ENCODE assay signal across 18 cellular contexts in the genomic region with DNA sequence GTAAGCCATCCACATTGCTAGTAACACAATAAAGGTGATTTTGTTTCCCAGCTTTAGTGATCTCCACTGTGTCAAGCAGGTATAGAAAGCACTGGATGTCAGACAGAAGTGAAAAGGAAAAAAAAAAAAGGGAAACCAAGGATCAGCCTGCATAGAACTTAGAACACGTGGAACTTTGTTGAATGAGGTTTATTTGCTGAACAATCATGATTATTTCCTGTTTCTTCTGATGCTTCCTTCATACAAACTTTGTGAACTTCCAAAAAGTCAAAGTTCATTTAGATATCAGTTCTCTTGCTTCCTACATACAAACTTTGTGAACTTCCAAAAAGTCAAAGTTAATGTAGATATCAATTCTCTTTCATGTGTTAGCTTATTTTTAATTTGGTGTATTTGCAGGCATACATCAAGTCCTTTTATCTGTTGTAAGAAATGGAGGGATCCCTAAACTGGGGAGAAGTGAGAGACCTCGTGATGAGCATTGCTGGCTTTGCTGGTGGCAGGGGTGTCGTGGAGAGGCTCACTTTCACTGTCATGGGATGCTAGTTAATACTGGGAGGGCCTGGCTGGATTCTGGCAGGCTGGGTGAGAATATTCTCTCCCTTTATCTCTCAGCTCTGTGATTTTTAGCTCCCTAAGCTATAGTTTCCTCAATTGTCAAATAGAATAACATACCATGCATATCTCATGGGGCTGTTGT.
DNase-seq lines count a peak whose midpoint lies in the region; ATAC-seq, FAIRE-seq and TF ChIP-seq lines count a peak whose summit lies in the region.
"Had no signal": no experiment of that assay in that cellular context is flagged by ENCODE, and none has a peak within 500 bp of the region (broad histone marks: within the 10 kb centered on the region; RNA-seq: fewer than 3 reads in every experiment).

No MANE protein-coding gene starts in this region.

- H3K4me1 Mint-ChIP-seq in CD14-positive monocyte = no peaks in the 10 kb centered on the region
- H3K4me1 Mint-ChIP-seq in activated naive CD4-positive, alpha-beta T cell treated with anti-CD3 and anti-CD28 coated beads, Interleukin-2, amount 10 ng/mL, durations not matched to agents 7 days and 5 days = no peaks in the 10 kb centered on the region

- H3K79me2 ChIP-seq in HepG2 (ENCODE audit: insufficient read depth, low read length) = no peaks in the 10 kb centered on the region
- no peaks in the 10 kb centered on the region for H3K79me2 ChIP-seq in endothelial cell of umbilical vein (ENCODE audit: control insufficient read depth, insufficient read depth, low read length)
- no peaks in the 10 kb centered on the region for H3K79me2 ChIP-seq in mesendoderm (ENCODE audit: control insufficient read depth, insufficient read depth, low read length)

- H2AK5ac ChIP-seq in mesendoderm (ENCODE audit: low read length) = no peak overlapping the region

- DNase-seq in HepG2 (ENCODE audit: low spot score) (no peak), endothelial cell of umbilical vein (ENCODE audit: low read depth, low spot score) (no peak), mesendoderm (peak; percentile 37), CD14-positive monocyte (ENCODE audit: low spot score) (no peak), NCI-H2029 (lab: John Stamatoyannopoulos, UW) (no peak)
- DNase-seq in activated naive CD4-positive, alpha-beta T cell treated with anti-CD3 and anti-CD28 coated beads, Interleukin-2, amount 10 ng/mL, durations not matched to agents 7 days and 5 days = no peak
- DNase-seq: 8988T; CD8-positive, alpha-beta T cell; COR-L47; DMS 273 treated with DMSO at 0.1 percent for 48 hours; DMS53; DND-41; EL; GOT3; H9 had no signal

- H3K4me2 ChIP-seq in HepG2 (ENCODE audit: low read depth, low read length) (no peak overlapping the region), endothelial cell of umbilical vein (ENCODE audit: insufficient read depth, low read length) (no peak overlapping the region), mesendoderm (ENCODE audit: low read length) (no peak overlapping the region)
- H3K4me2 ChIP-seq: BLaER1 had no signal

- no peak for TF ChIP-seq EP300 in HepG2 (IDR thresholded peaks at IDR 0.05; ENCODE audit: low read depth in 2 of 2, low read length in 2 of 2)
- no peak for TF ChIP-seq EP300 in HepG2 (CRISPR knock-in tag; IDR thresholded peaks at IDR 0.05; ENCODE audit: borderline replicate concordance)

- no TSS peak for BruUV-seq in HepG2 (replicated peaks; lab: Mats Ljungman, UMichigan)
- BruUV-seq in endothelial cell of umbilical vein (replicated peaks; lab: Mats Ljungman, UMichigan) = no TSS peak

- no peak overlapping the region for H3K4ac ChIP-seq in mesendoderm (ENCODE audit: low read depth, low read length)

- H3K36me3 ChIP-seq in liver (ENCODE audit: control insufficient read depth in 4 of 4, insufficient read depth in 3 of 4, low read depth in 1 of 4, low read length in 3 of 4) = no peaks in the 10 kb centered on the region
- H3K36me3 ChIP-seq in HepG2 (replicated peaks in 1 of 2; ENCODE audit: control insufficient read depth in 1 of 2, insufficient read depth in 2 of 2, low read length in 2 of 2) = no peaks in the 10 kb centered on the region
- H3K36me3 ChIP-seq in endothelial cell of umbilical vein (ENCODE audit: control insufficient read depth in 2 of 2, extremely low read depth in 1 of 2, insufficient read depth in 2 of 2, low read length in 2 of 2) = no peaks in the 10 kb centered on the region
- no peaks in the 10 kb centered on the region for H3K36me3 ChIP-seq in mesendoderm (ENCODE audit: control insufficient read depth, insufficient read depth, low read length)
- H3K36me3 ChIP-seq: BLaER1 had no signal

- peaks cover 2 to 8% (median 6%) of the 10 kb centered on the region in 7 donors for H3K9me3 Mint-ChIP-seq in CD14-positive monocyte
- peaks cover 13% of the 10 kb centered on the region for H3K9me3 Mint-ChIP-seq in activated naive CD4-positive, alpha-beta T cell treated with anti-CD3 and anti-CD28 coated beads, Interleukin-2, amount 10 ng/mL, durations not matched to agents 7 days and 5 days
- H3K9me3 Mint-ChIP-seq: CD8-positive, alpha-beta T cell; H9 had no signal

- FAIRE-seq in HepG2 (lab: Jason Lieb, UNC) (no peak), endothelial cell of umbilical vein (lab: Jason Lieb, UNC) (peak; percentile 31)
- FAIRE-seq: GM12878 had no signal

- no peak overlapping the region for H3K27ac Mint-ChIP-seq in CD14-positive monocyte
- H3K27ac Mint-ChIP-seq in activated naive CD4-positive, alpha-beta T cell treated with anti-CD3 and anti-CD28 coated beads, Interleukin-2, amount 10 ng/mL, durations not matched to agents 7 days and 5 days = no peak overlapping the region
- H3K27ac Mint-ChIP-seq: CD8-positive, alpha-beta T cell had no signal

- no peak overlapping the region for H3K56ac ChIP-seq in mesendoderm (ENCODE audit: low read length)

- H3K9me3 ChIP-seq in liver (ENCODE audit: control insufficient read depth in 4 of 4, low read length in 3 of 4) = no peaks in the 10 kb centered on the region
- H3K9me3 ChIP-seq in HepG2 (ENCODE audit: low read length) = peaks cover 14% of the 10 kb centered on the region
- no peaks in the 10 kb centered on the region for H3K9me3 ChIP-seq in endothelial cell of umbilical vein (replicated peaks; ENCODE audit: control insufficient read depth, insufficient read depth, low read length)
- H3K9me3 ChIP-seq: BLaER1 had no signal

- H3K23ac ChIP-seq in mesendoderm (ENCODE audit: low read length) = no peak overlapping the region

- peak overlapping the region; percentile 34 to 39 for H3K27ac ChIP-seq in liver (ENCODE audit: low read depth in 1 of 2, low read length in 2 of 2)
- H3K27ac ChIP-seq in HepG2 (ENCODE audit: extremely low read length, insufficient read depth, low read length) = no peak overlapping the region
- no peak overlapping the region for H3K27ac ChIP-seq in endothelial cell of umbilical vein (ENCODE audit: insufficient read depth, low read depth, low read length)
- no peak overlapping the region for H3K27ac ChIP-seq in mesendoderm (ENCODE audit: low read depth, low read length)
- H3K27ac ChIP-seq: BLaER1 had no signal

- H4K20me1 ChIP-seq in HepG2 (ENCODE audit: insufficient read depth, low read length) (no peaks in the 10 kb centered on the region), endothelial cell of umbilical vein (replicated peaks; ENCODE audit: control insufficient read depth, extremely low read depth, insufficient read depth, low read length) (no peaks in the 10 kb centered on the region)
- H4K20me1 ChIP-seq: BLaER1 had no signal

- H2BK15ac ChIP-seq in mesendoderm (replicated peaks; ENCODE audit: low read depth) = no peak overlapping the region

- H4K8ac ChIP-seq in mesendoderm (ENCODE audit: low read depth, low read length) = no peak overlapping the region

- no peak for TF ChIP-seq CTCF in liver (IDR thresholded peaks at IDR 0.05; ENCODE audit: low read depth, low read length, missing input control)
- TF ChIP-seq CTCF in HepG2 (CRISPR knock-in tag; IDR thresholded peaks at IDR 0.05) = no peak
- no peak for TF ChIP-seq CTCF in endothelial cell of umbilical vein (IDR thresholded peaks at IDR 0.05; ENCODE audit: extremely low read depth in 1 of 2, insufficient read depth in 1 of 2, low read depth in 1 of 2, low read length in 2 of 2)
- TF ChIP-seq CTCF in CD14-positive monocyte (IDR thresholded peaks at IDR 0.05) = no peak

- H3K79me1 ChIP-seq in mesendoderm (ENCODE audit: low read length) = no peaks in the 10 kb centered on the region

- H3K9me1 ChIP-seq in endothelial cell of umbilical vein (replicated peaks; ENCODE audit: control insufficient read depth, extremely low read depth, insufficient read depth, low read length) = no peaks in the 10 kb centered on the region

- no peak overlapping the region for H2BK120ac ChIP-seq in mesendoderm (ENCODE audit: low read depth, low read length)

- H3K27me3 Mint-ChIP-seq in CD14-positive monocyte (ENCODE audit: low read depth in 3 of 3) = no peaks in the 10 kb centered on the region
- H3K27me3 Mint-ChIP-seq in activated naive CD4-positive, alpha-beta T cell treated with anti-CD3 and anti-CD28 coated beads, Interleukin-2, amount 10 ng/mL, durations not matched to agents 7 days and 5 days = no peaks in the 10 kb centered on the region

- H2BK5ac ChIP-seq in mesendoderm (ENCODE audit: low read length) = no peak overlapping the region

- in situ Hi-C loops in HepG2 (cut with HindIII; ENCODE audit: extremely low pct_ligation_motif_present, low pct_unique_long_range_greater_than_20kb) = no loop called here

- H3K4me3 ChIP-seq in liver (ENCODE audit: low read depth in 1 of 3, low read length in 3 of 3) (no peak overlapping the region), HepG2 (replicated peaks in 1 of 3; ENCODE audit: insufficient read depth in 1 of 3, low read depth in 2 of 3, low read length in 3 of 3) (no peak overlapping the region), endothelial cell of umbilical vein (replicated peaks in 1 of 3; ENCODE audit: insufficient read depth in 1 of 3, low read depth in 1 of 3, low read length in 3 of 3) (no peak overlapping the region), mesendoderm (ENCODE audit: low read length) (no peak overlapping the region)
- H3K4me3 ChIP-seq: BLaER1, GM12878 had no signal

- CTCF ChIA-PET in HepG2 (lab: Yijun Ruan, JAX; ENCODE audit: low intra/inter-chr PET ratio, low total read pairs) (no interaction called here), endothelial cell of umbilical vein (lab: Charles Lee) (no interaction called here)
- CTCF ChIA-PET in activated naive CD4-positive, alpha-beta T cell treated with anti-CD3 and anti-CD28 coated beads, Interleukin-2, amount 10 ng/mL, durations not matched to agents 7 days and 5 days (lab: Charles Lee) = no interaction called here

- H3K9ac ChIP-seq in liver (ENCODE audit: low read depth in 1 of 2, low read length in 2 of 2) = peak overlapping the region in 1 of 2 donors; percentile 12
- no peak overlapping the region for H3K9ac ChIP-seq in HepG2 (ENCODE audit: insufficient read depth, low read depth, low read length)
- H3K9ac ChIP-seq in endothelial cell of umbilical vein (replicated peaks; ENCODE audit: extremely low read depth, insufficient read depth, low read length) = no peak overlapping the region
- no peak overlapping the region for H3K9ac ChIP-seq in mesendoderm (ENCODE audit: low read length)
- H3K9ac ChIP-seq: BLaER1 had no signal

- no peak for TF ChIP-seq POLR2A in HepG2 (IDR thresholded peaks at IDR 0.05; ENCODE audit: insufficient read depth in 1 of 2, low read depth in 2 of 2, low read length in 2 of 2)
- no peak for TF ChIP-seq POLR2A in endothelial cell of umbilical vein (IDR thresholded peaks at IDR 0.05; ENCODE audit: low read depth, low read length)

- H3K4me3 Mint-ChIP-seq in CD14-positive monocyte = no peak overlapping the region
- no peak overlapping the region for H3K4me3 Mint-ChIP-seq in activated naive CD4-positive, alpha-beta T cell treated with anti-CD3 and anti-CD28 coated beads, Interleukin-2, amount 10 ng/mL, durations not matched to agents 7 days and 5 days
- H3K4me3 Mint-ChIP-seq: CD8-positive, alpha-beta T cell; H9 had no signal

- no peak overlapping the region for H3K18ac ChIP-seq in mesendoderm (ENCODE audit: low read length)

- H4K5ac ChIP-seq in mesendoderm (ENCODE audit: low read length) = no peak overlapping the region

- POLR2A ChIA-PET in HepG2 (lab: Yijun Ruan, JAX) (no interaction called here), endothelial cell of umbilical vein (lab: Charles Lee) (no interaction called here)

- WGBS in liver = 31% methylated on average over 3 of the region's 3 CpGs
- 0% methylated on average over 3 of the region's 3 CpGs for WGBS in HepG2 (ENCODE audit: low lambda C conversion rate)
- WGBS in mesendoderm (ENCODE audit: extremely low coverage, insufficient coverage, low lambda C conversion rate) = no CpG with 5 or more reads among the region's 3 CpGs

- TF ChIP-seq RAD21 in liver (IDR thresholded peaks at IDR 0.05) (peak; percentile 52 to 53), HepG2 (CRISPR knock-in tag; IDR thresholded peaks at IDR 0.05) (no peak)

- H2AFZ ChIP-seq in HepG2 (ENCODE audit: low read length) = no peak overlapping the region
- H2AFZ ChIP-seq in endothelial cell of umbilical vein (ENCODE audit: low read depth, low read length) = peak overlapping the region; percentile 7

- H3K36me3 Mint-ChIP-seq in CD14-positive monocyte = no peaks in the 10 kb centered on the region
- H3K36me3 Mint-ChIP-seq in activated naive CD4-positive, alpha-beta T cell treated with anti-CD3 and anti-CD28 coated beads, Interleukin-2, amount 10 ng/mL, durations not matched to agents 7 days and 5 days = no peaks in the 10 kb centered on the region
- H3K36me3 Mint-ChIP-seq: CD8-positive, alpha-beta T cell had no signal

- H3K27me3 ChIP-seq in liver (ENCODE audit: control insufficient read depth in 4 of 4, insufficient read depth in 4 of 4, low read length in 3 of 4) = no peaks in the 10 kb centered on the region
- no peaks in the 10 kb centered on the region for H3K27me3 ChIP-seq in HepG2 (ENCODE audit: control insufficient read depth in 1 of 2, insufficient read depth in 2 of 2, low read length in 2 of 2)
- H3K27me3 ChIP-seq in endothelial cell of umbilical vein (ENCODE audit: control insufficient read depth in 2 of 2, insufficient read depth in 2 of 2, low read length in 2 of 2) = no peaks in the 10 kb centered on the region
- H3K27me3 ChIP-seq in mesendoderm (ENCODE audit: insufficient read depth, low read length, poor library complexity) = no peaks in the 10 kb centered on the region
- H3K27me3 ChIP-seq: BLaER1 had no signal

- no peak for ATAC-seq in HepG2
- ATAC-seq: CD8-positive, alpha-beta T cell; GM12878 had no signal

- dilution Hi-C loops in endothelial cell of umbilical vein (cut with MboI; ENCODE audit: extremely low pct_ligation_motif_present, low sequenced_read_pairs) = no loop called here

- peaks cover 0 to 12% (median 5%) of the 10 kb centered on the region in 4 donors for H3K4me1 ChIP-seq in liver (ENCODE audit: control insufficient read depth in 4 of 4, insufficient read depth in 4 of 4, low read length in 3 of 4)
- no peaks in the 10 kb centered on the region for H3K4me1 ChIP-seq in HepG2 (ENCODE audit: insufficient read depth, low read length)
- H3K4me1 ChIP-seq in endothelial cell of umbilical vein (ENCODE audit: control insufficient read depth, extremely low read depth, insufficient read depth, low read length) = no peaks in the 10 kb centered on the region
- H3K4me1 ChIP-seq in mesendoderm (ENCODE audit: control insufficient read depth, low read depth, low read length) = no peaks in the 10 kb centered on the region
- H3K4me1 ChIP-seq: BLaER1 had no signal

- intact Hi-C loops in HepG2 (cut with micrococcal nuclease; ENCODE audit: unreplicated experiment) = no loop called here
- intact Hi-C loops in endothelial cell of umbilical vein (cut with micrococcal nuclease) = no loop called here
- intact Hi-C loops in CD14-positive monocyte (cut with micrococcal nuclease) = no loop called here

Comparison
In these comparisons a context has a peak if more than half of its experiments do, and no peak if none do; other contexts are left out.
1. H3K27ac ChIP-seq: peak in liver (2 of 2); none in HepG2 (single experiment), endothelial cell of umbilical vein (single experiment) and mesendoderm (single experiment).